Comparison of ENCODE assay signal across 15 cellular contexts in the genomic region with DNA sequence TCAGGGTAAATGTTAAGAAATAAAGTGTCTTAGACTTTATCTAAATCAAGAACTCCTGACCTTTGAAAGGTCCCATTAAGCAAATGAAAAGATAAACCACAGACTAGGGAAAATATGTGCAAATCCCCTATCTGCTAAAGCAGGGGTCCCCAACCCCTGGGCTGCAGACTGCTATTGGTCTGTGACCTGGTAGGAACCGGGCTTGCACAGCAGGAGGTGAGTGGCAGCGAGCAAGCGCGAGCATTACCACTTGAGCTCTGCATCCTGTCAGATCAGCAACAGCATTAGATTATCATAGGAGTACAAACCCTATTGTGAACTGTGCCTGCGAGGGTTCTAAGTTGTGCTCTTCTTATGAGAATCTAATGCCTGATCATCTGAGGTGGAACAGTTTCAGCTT.
"Had no signal": no experiment of that assay in that cellular context is flagged by ENCODE, and none has a peak within 500 bp of the region (broad histone marks: within the 10 kb centered on the region; RNA-seq: fewer than 3 reads in every experiment).

No MANE protein-coding gene starts in this region.

- H3K36me3 Mint-ChIP-seq: naive thymus-derived CD4-positive, alpha-beta T cell; stimulated activated naive B cell treated with anti-CD40 and anti-IgM and Interleukin-4, amounts not matched to agents 10 μg/mL and 1 μg/mL and 100 μg/mL, for 72 hours had no signal

- H3K36me3 ChIP-seq: cardiac muscle cell, prostate gland had no signal

- H3K4me1 ChIP-seq: gastrocnemius medialis, prostate gland, tibial nerve had no signal

- H3K27me3 Mint-ChIP-seq: activated CD4-positive, alpha-beta memory T cell treated with anti-CD3 and anti-CD28 coated beads, Interleukin-2, amount 10 ng/mL, durations not matched to agents 7 days and 5 days; activated CD4-positive, alpha-beta T cell treated with anti-CD3 and anti-CD28 coated beads for 36 hours; stimulated activated naive B cell treated with anti-CD40 and anti-IgM and Interleukin-4, amounts not matched to agents 10 μg/mL and 1 μg/mL and 100 μg/mL, for 72 hours had no signal

- DNase-seq: activated CD4-positive, alpha-beta memory T cell treated with anti-CD3 and anti-CD28 coated beads, Interleukin-2, amount 10 ng/mL, durations not matched to agents 7 days and 5 days; activated CD4-positive, alpha-beta T cell treated with anti-CD3 and anti-CD28 coated beads for 36 hours; activated T-cell treated with anti-CD3 and anti-CD28 coated beads, Interleukin-2, amount 50 U/mL, for 72 hours; effector CD8-positive, alpha-beta T cell; gastrocnemius medialis; naive thymus-derived CD4-positive, alpha-beta T cell; nucleus accumbens; stimulated activated CD4-positive, alpha-beta T cell treated with anti-CD3 and anti-CD28 coated beads, Interleukin-2, amount 100 ng/mL, for 24 hours; stimulated activated naive B cell treated with anti-CD40 and anti-IgM and Interleukin-4, amounts not matched to agents 10 μg/mL and 1 μg/mL and 100 μg/mL, for 72 hours; T-helper 9 cell had no signal

- H3K4me3 Mint-ChIP-seq: activated CD4-positive, alpha-beta memory T cell treated with anti-CD3 and anti-CD28 coated beads, Interleukin-2, amount 10 ng/mL, durations not matched to agents 7 days and 5 days; activated CD4-positive, alpha-beta T cell treated with anti-CD3 and anti-CD28 coated beads for 36 hours; activated T-cell treated with anti-CD3 and anti-CD28 coated beads, Interleukin-2, amount 50 U/mL, for 72 hours; naive thymus-derived CD4-positive, alpha-beta T cell; stimulated activated naive B cell treated with anti-CD40 and anti-IgM and Interleukin-4, amounts not matched to agents 10 μg/mL and 1 μg/mL and 100 μg/mL, for 72 hours had no signal

- H3K4me1 Mint-ChIP-seq: activated CD4-positive, alpha-beta memory T cell treated with anti-CD3 and anti-CD28 coated beads, Interleukin-2, amount 10 ng/mL, durations not matched to agents 7 days and 5 days; activated CD4-positive, alpha-beta T cell treated with anti-CD3 and anti-CD28 coated beads for 36 hours; naive thymus-derived CD4-positive, alpha-beta T cell; stimulated activated naive B cell treated with anti-CD40 and anti-IgM and Interleukin-4, amounts not matched to agents 10 μg/mL and 1 μg/mL and 100 μg/mL, for 72 hours had no signal

- H3K27ac Mint-ChIP-seq: activated CD4-positive, alpha-beta memory T cell treated with anti-CD3 and anti-CD28 coated beads, Interleukin-2, amount 10 ng/mL, durations not matched to agents 7 days and 5 days; activated CD4-positive, alpha-beta T cell treated with anti-CD3 and anti-CD28 coated beads for 36 hours; activated T-cell treated with anti-CD3 and anti-CD28 coated beads, Interleukin-2, amount 50 U/mL, for 72 hours; naive thymus-derived CD4-positive, alpha-beta T cell; stimulated activated naive B cell treated with anti-CD40 and anti-IgM and Interleukin-4, amounts not matched to agents 10 μg/mL and 1 μg/mL and 100 μg/mL, for 72 hours had no signal

- H3K27ac ChIP-seq: cardiac muscle cell, epithelial cell of prostate, gastrocnemius medialis, prostate gland, tibial nerve had no signal

- H3K9me3 Mint-ChIP-seq: activated CD4-positive, alpha-beta memory T cell treated with anti-CD3 and anti-CD28 coated beads, Interleukin-2, amount 10 ng/mL, durations not matched to agents 7 days and 5 days; activated T-cell treated with anti-CD3 and anti-CD28 coated beads, Interleukin-2, amount 50 U/mL, for 72 hours; naive thymus-derived CD4-positive, alpha-beta T cell; stimulated activated naive B cell treated with anti-CD40 and anti-IgM and Interleukin-4, amounts not matched to agents 10 μg/mL and 1 μg/mL and 100 μg/mL, for 72 hours had no signal

- H3K9me3 ChIP-seq: gastrocnemius medialis, prostate gland, tibial nerve had no signal

- H3K27me3 ChIP-seq: cardiac muscle cell, gastrocnemius medialis, tibial nerve had no signal

- ATAC-seq: activated CD4-positive, alpha-beta T cell treated with anti-CD3 and anti-CD28 coated beads for 36 hours; activated T-cell treated with anti-CD3 and anti-CD28 coated beads, Interleukin-2, amount 50 U/mL, for 72 hours; gastrocnemius medialis; naive thymus-derived CD4-positive, alpha-beta T cell; sciatic nerve; stimulated activated naive B cell treated with anti-CD40 and anti-IgM and Interleukin-4, amounts not matched to agents 10 μg/mL and 1 μg/mL and 100 μg/mL, for 72 hours had no signal

- H3K4me3 ChIP-seq: cardiac muscle cell, gastrocnemius medialis, prostate gland, tibial nerve had no signal
